ENCODE assay signal across 18 cellular contexts in genomic region chr10:3364768-3365480, GRCh38.
DNase-seq lines count a peak whose midpoint lies in the region; TF ChIP-seq lines count a peak whose summit lies in the region.
"Had no signal": no experiment of that assay in that cellular context is flagged by ENCODE, and none has a peak within 500 bp of the region (broad histone marks: within the 10 kb centered on the region; RNA-seq: fewer than 3 reads in every experiment).

No MANE protein-coding gene starts in this region.

- no peak for TF ChIP-seq CTCF in osteoblast (IDR thresholded peaks at IDR 0.05; ENCODE audit: extremely low read depth, low read depth, low read length)

- H3K79me2 ChIP-seq in osteoblast (ENCODE audit: insufficient read depth, low read length) = no peaks in the 10 kb centered on the region

- H4K20me1 ChIP-seq in osteoblast (ENCODE audit: insufficient read depth, low read length) = no peaks in the 10 kb centered on the region

- in situ Hi-C loops in KBM-7 (cut with MboI; ENCODE audit: low pct_unique_long_range_greater_than_20kb, low sequenced_read_pairs) = no loop called here

- no peak overlapping the region for H3K4me3 ChIP-seq in osteoblast (ENCODE audit: insufficient read depth, low read length)
- H3K4me3 ChIP-seq: esophagus squamous epithelium had no signal

- H3K4me2 ChIP-seq in osteoblast (ENCODE audit: insufficient read depth, low read length) = no peak overlapping the region
- H3K4me2 ChIP-seq: SK-N-SH had no signal

- H3K27ac ChIP-seq in osteoblast (ENCODE audit: low read depth, low read length) = no peak overlapping the region
- H3K27ac ChIP-seq: esophagus squamous epithelium had no signal

- H3K27me3 ChIP-seq in osteoblast (ENCODE audit: insufficient read depth, low read length) = peaks cover 2% of the 10 kb centered on the region
- H3K27me3 ChIP-seq: esophagus squamous epithelium had no signal

- no peaks in the 10 kb centered on the region for H3K36me3 ChIP-seq in osteoblast (ENCODE audit: insufficient read depth, low read length)
- H3K36me3 ChIP-seq: esophagus squamous epithelium had no signal

- DNase-seq in DMS53 (lab: John Stamatoyannopoulos, UW) (peak; percentile 86), NCI-H2029 (lab: John Stamatoyannopoulos, UW) (peak; percentile 5), SHP77 treated with DMSO at 0.1 percent for 48 hours (lab: John Stamatoyannopoulos, UW) (peak; percentile 58), osteoblast (ENCODE audit: insufficient read length, low spot score, missing footprints) (peak; percentile 52), GM19240 (ENCODE audit: insufficient read length, low spot score) (no peak), NCI-H82 treated with DMSO at 0.1 percent for 48 hours (lab: John Stamatoyannopoulos, UW; ENCODE audit: unreplicated experiment) (no peak), KBM-7 (no peak)
- DNase-seq: activated B cell treated with CpG ODN at 0.5 μM for 24 hours; activated CD4-positive, alpha-beta memory T cell treated with anti-CD3 and anti-CD28 coated beads, Interleukin-2, amount 10 ng/mL, durations not matched to agents 7 days and 5 days; activated naive CD4-positive, alpha-beta T cell treated with Interleukin-2 at 50 U/mL for 16 hours; anterior cingulate cortex; CD4-positive, alpha-beta memory T cell; effector CD8-positive, alpha-beta T cell; esophagus squamous epithelium; NCI-H1694; NCI-H524 treated with DMSO at 0.1 percent for 48 hours; SK-N-SH; stimulated activated CD8-positive, alpha-beta memory T cell treated with anti-CD3 and anti-CD28 coated beads, Interleukin-4, amount 100 ng/mL, for 48 hours had no signal

- H2AFZ ChIP-seq in osteoblast (ENCODE audit: low read length) = no peak overlapping the region

- no peaks in the 10 kb centered on the region for H3K4me1 ChIP-seq in osteoblast (ENCODE audit: insufficient read depth, low read length)
- H3K4me1 ChIP-seq: esophagus squamous epithelium had no signal

- H3K9me3 ChIP-seq in osteoblast (ENCODE audit: low read depth, low read length) = no peaks in the 10 kb centered on the region
- H3K9me3 ChIP-seq: SK-N-SH had no signal

Comparison
In these comparisons a context has a peak if more than half of its experiments do, and no peak if none do; other contexts are left out.
1. DNase-seq: peak in DMS53 (single experiment), NCI-H2029 (single experiment), SHP77 treated with DMSO at 0.1 percent for 48 hours (single experiment) and osteoblast (single experiment); none in GM19240 (single experiment), NCI-H82 treated with DMSO at 0.1 percent for 48 hours (single experiment) and KBM-7 (single experiment).